In genomic region chr18:2655954-2656236, GRCh38 we compare ENCODE assay signal across 8 cellular contexts. TPM values are rescaled to one million over a fixed set of nuclear protein-coding genes. Genes with fewer than 3 reads are reported as not detected.
A peak's percentile ranks its signal among the peaks of the same experiment; 100 is the strongest.
DNase-seq lines count a peak whose midpoint lies in the region; ATAC-seq and TF ChIP-seq lines count a peak whose summit lies in the region.

No MANE protein-coding gene starts in this region.

- peaks cover 2% of the 10 kb centered on the region for H3K36me3 Mint-ChIP-seq in progenitor cell of endocrine pancreas (ENCODE audit: insufficient read depth)

- H3K9me3 Mint-ChIP-seq in progenitor cell of endocrine pancreas (ENCODE audit: low read depth), result no peaks in the 10 kb centered on the region

- H3K36me3 ChIP-seq in HCT116 (ENCODE audit: control insufficient read depth in 1 of 2, insufficient read depth in 2 of 2, low read length in 2 of 2) (no peaks in the 10 kb centered on the region), SJSA1 (peaks cover 17% of the 10 kb centered on the region)

- TF ChIP-seq RAD21 in HCT116 (IDR thresholded peaks at IDR 0.05; ENCODE audit: low read depth), result no peak

- peaks cover 52% of the 10 kb centered on the region for H3K79me2 ChIP-seq in HCT116 (ENCODE audit: insufficient read depth, low read length)

- H3K4me3 ChIP-seq in GM08714 (ENCODE audit: low read length) (peak overlapping the region; percentile 92), HCT116 (replicated peaks in 1 of 2; ENCODE audit: low read depth in 1 of 2, low read length in 2 of 2) (peak overlapping the region; percentile 89 to 93), SJSA1 (peak overlapping the region; percentile 95)

- H3K9me2 ChIP-seq in HCT116 (ENCODE audit: insufficient read depth), result no peaks in the 10 kb centered on the region

- peak overlapping the region; percentile 97 for H3K27ac Mint-ChIP-seq in progenitor cell of endocrine pancreas

- H3K4me2 ChIP-seq in HCT116 (ENCODE audit: low read length), result peak overlapping the region; percentile 83

- TF ChIP-seq CTCF in HCT116 (IDR thresholded peaks at IDR 0.05 in 2 of 3, conservative IDR thresholded peaks at IDR 0.05 in 1 of 3; ENCODE audit: borderline replicate concordance in 1 of 3, insufficient read depth in 1 of 3, low read depth in 2 of 3, low read length in 2 of 3) (no peak), progenitor cell of endocrine pancreas (IDR thresholded peaks at IDR 0.05; ENCODE audit: unreplicated experiment) (peak; percentile 10)

- peak overlapping the region; percentile 93 for H3K27ac ChIP-seq in HCT116 (ENCODE audit: low read depth, low read length)
- H3K27ac ChIP-seq in SJSA1, result peak overlapping the region; percentile 86

- no peak overlapping the region for H2AFZ ChIP-seq in HCT116 (ENCODE audit: low read depth, low read length, poor library complexity, severe bottlenecking)

- peak overlapping the region; percentile 90 for H3K9ac ChIP-seq in HCT116 (ENCODE audit: low read length)

- CTCF ChIA-PET in HCT116 (lab: Charles Lee), result no interaction called here

- H3K4me1 Mint-ChIP-seq in progenitor cell of endocrine pancreas (ENCODE audit: low read depth), result peaks cover 23% of the 10 kb centered on the region

- peak overlapping the region; percentile 93 for H3K4me3 Mint-ChIP-seq in progenitor cell of endocrine pancreas (ENCODE audit: low read depth)

- no TSS peak for BruUV-seq in HCT116 (replicated peaks; lab: Mats Ljungman, UMichigan)

- peaks cover 30 to 42% of the 10 kb centered on the region in 2 experiments for H3K4me1 ChIP-seq in HCT116 (ENCODE audit: control insufficient read depth in 1 of 2, insufficient read depth in 2 of 2, low read length in 2 of 2)
- H3K4me1 ChIP-seq in SJSA1 (replicated peaks), result peaks cover 24% of the 10 kb centered on the region

- POLR2A ChIA-PET in HCT116 (lab: Charles Lee), result interaction anchor here (1.0 to 1.1 kb wide), 2 partner anchors 13 to 49 kb away, joined by 3 to 4 read pairs; no protein-coding TSS in a partner anchor

- H3K9me3 ChIP-seq in HCT116 (ENCODE audit: control insufficient read depth in 1 of 2, insufficient read depth in 1 of 2, low read depth in 1 of 2, low read length in 2 of 2) (no peaks in the 10 kb centered on the region), SJSA1 (replicated peaks) (no peaks in the 10 kb centered on the region)

- RAD21 ChIA-PET in HCT116 (lab: Charles Lee; ENCODE audit: low non-redundant PET in 1 of 2, low total read pairs in 2 of 2, uncharacterized antibody in 2 of 2, unreplicated experiment in 2 of 2), result no interaction called here

- DNase-seq in HCT116 (ENCODE audit: low read depth, low spot score) (peak; percentile 13), SJSA1 (ENCODE audit: low read depth in 1 of 2, low spot score in 2 of 2) (no peak), progenitor cell of endocrine pancreas (ENCODE audit: low spot score, unreplicated experiment) (peak; percentile 33), HPDE6-E6E7 (ENCODE audit: extremely low spot score) (no peak), EL (no peak), left colon (no peak)

- peaks cover 22% of the 10 kb centered on the region for H3K27me3 Mint-ChIP-seq in progenitor cell of endocrine pancreas

- ATAC-seq in HCT116, result peak; percentile 46
- ATAC-seq in esophagus mucosa, result peak; percentile 31
- no peak for ATAC-seq in left colon

- no peak for TF ChIP-seq POLR2A in HCT116 (IDR thresholded peaks at IDR 0.05; ENCODE audit: borderline replicate concordance, extremely low read depth, insufficient read depth, insufficient read length)

- no peaks in the 10 kb centered on the region for H3K27me3 ChIP-seq in HCT116 (ENCODE audit: insufficient read depth, low read length)
- H3K27me3 ChIP-seq in SJSA1 (replicated peaks), result no peaks in the 10 kb centered on the region

- intact Hi-C loops in HCT116 (cut with micrococcal nuclease) (loop anchor here (5.0 kb wide), 1 partner anchor 84 kb away; the partner anchor contains the start of genes METTL4 and NDC80), left colon (cut with DNase I, micrococcal nuclease) (loop anchor here in 1 of 2 donors (10.0 kb wide), 1 partner anchor 81 kb away; the partner anchor contains the start of genes METTL4 and NDC80)

- H4K20me1 ChIP-seq in HCT116 (ENCODE audit: insufficient read depth), result peaks cover 17% of the 10 kb centered on the region; the same call in 1 of the 2 replicates

TF ChIP-seq in HCT116, 20 proteins besides CTCF, POLR2A, EP300 and RAD21:
- TF ChIP-seq EGR1 (IDR thresholded peaks at IDR 0.05; ENCODE audit: low read depth), result no peak
- peak; percentile 95 for TF ChIP-seq ZFX (IDR thresholded peaks at IDR 0.05)

RNA-seq across cellular contexts. Expression of gene SMCHD1, which starts 0.4 kb away (rescaled TPM):
- 48.6 TPM for total RNA-seq in HCT116 (2021; ENCODE audit: unreplicated experiment)
- polyA plus RNA-seq in HCT116 (2012), result 16.6 and 19.7 TPM in 2 replicates
- total RNA-seq in SJSA1 (2014; rRNA removed; shearing (Covaris generic)), result 60.2 and 84.4 TPM in 2 replicates
- 20.9 TPM for total RNA-seq in esophagus mucosa
- 59.2 and 65.1 TPM in 2 replicates for total RNA-seq in progenitor cell of endocrine pancreas
- 10 to 100 TPM; 46.5 to 62.0 TPM for total RNA-seq in left colon

Comparison
In these comparisons a context has a peak if more than half of its experiments do, and no peak if none do; other contexts are left out.
1. DNase-seq: peak in HCT116 (single experiment) and progenitor cell of endocrine pancreas (single experiment); none in SJSA1 (0 of 2), HPDE6-E6E7 (single experiment), EL (single experiment) and left colon (0 of 2).
2. Peak in every context shown above with its lines, with median percentiles within 50 percentile points of each other: H3K4me3 ChIP-seq.